In the genomic region with DNA sequence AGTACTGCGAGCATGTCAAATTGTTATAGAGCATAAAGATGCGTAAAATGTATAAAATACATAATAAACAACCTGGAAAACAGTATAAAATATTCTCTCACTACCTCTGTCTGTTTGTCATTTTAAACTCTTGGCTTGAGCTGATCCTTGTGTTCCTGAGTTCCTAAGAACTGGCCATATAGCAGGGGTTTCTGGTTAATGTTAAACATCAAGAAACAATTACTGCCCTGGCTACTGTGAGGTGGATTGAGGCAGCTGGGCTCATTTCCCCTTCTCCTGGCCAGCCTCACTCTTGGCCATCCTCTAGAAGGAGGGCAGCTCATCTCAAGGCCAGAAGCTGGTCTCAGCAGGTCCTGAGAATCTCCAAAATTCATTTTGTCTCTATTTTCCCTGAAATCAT, we compare ENCODE assay signal across 23 cellular contexts.
DNase-seq lines count a peak whose midpoint lies in the region; ATAC-seq and TF ChIP-seq lines count a peak whose summit lies in the region.
"Had no signal": no experiment of that assay in that cellular context is flagged by ENCODE, and none has a peak within 500 bp of the region (broad histone marks: within the 10 kb centered on the region; RNA-seq: fewer than 3 reads in every experiment).

No MANE protein-coding gene starts in this region.

- no peak overlapping the region for H3K14ac ChIP-seq in IMR-90 (replicated peaks; ENCODE audit: low read depth, low read length)

- no peak overlapping the region for H2BK5ac ChIP-seq in IMR-90 (ENCODE audit: low read depth, low read length, poor library complexity, severe bottlenecking)

- H2AFZ ChIP-seq in IMR-90 (replicated peaks; ENCODE audit: low read length, poor library complexity) (no peak overlapping the region), neural progenitor cell (replicated peaks) (no peak overlapping the region)
- H2AFZ ChIP-seq: GM23248 had no signal

- no peak overlapping the region for H3K27ac ChIP-seq in IMR-90 (ENCODE audit: insufficient read depth, low read length)
- peak overlapping the region; percentile 63 for H3K27ac ChIP-seq in rectal smooth muscle tissue (ENCODE audit: low read depth, low read length)
- H3K27ac ChIP-seq in neural progenitor cell = no peak overlapping the region
- H3K27ac ChIP-seq: BLaER1 treated with 17β-estradiol and CSF1 and Interleukin-3, amounts not matched to agents 10 nM and 100 nM; GM23248 had no signal

- no peak overlapping the region for H3K4me3 ChIP-seq in IMR-90 (ENCODE audit: insufficient read depth, low read depth, low read length)
- H3K4me3 ChIP-seq in rectal smooth muscle tissue (ENCODE audit: low read length) = no peak overlapping the region
- no peak overlapping the region for H3K4me3 ChIP-seq in neural progenitor cell
- H3K4me3 ChIP-seq: A549; BLaER1 treated with 17β-estradiol and CSF1 and Interleukin-3, amounts not matched to agents 10 nM and 100 nM; GM12878; GM23248 had no signal

- H3K79me1 ChIP-seq in IMR-90 (ENCODE audit: low read depth in 1 of 2, low read length in 2 of 2) = no peaks in the 10 kb centered on the region

- peaks cover 5% of the 10 kb centered on the region for H3K4me1 ChIP-seq in IMR-90 (ENCODE audit: control insufficient read depth, insufficient read depth, low read length)
- no peaks in the 10 kb centered on the region for H3K4me1 ChIP-seq in rectal smooth muscle tissue (ENCODE audit: control insufficient read depth, insufficient read depth, low read length)
- no peaks in the 10 kb centered on the region for H3K4me1 ChIP-seq in neural progenitor cell
- H3K4me1 ChIP-seq: BE2C; BLaER1 treated with 17β-estradiol and CSF1 and Interleukin-3, amounts not matched to agents 10 nM and 100 nM had no signal

- no TSS peak for BruUV-seq in IMR-90 (replicated peaks; lab: Mats Ljungman, UMichigan)

- no peak overlapping the region for H2AK9ac ChIP-seq in IMR-90 (replicated peaks; ENCODE audit: low read depth, low read length, poor library complexity)

- TF ChIP-seq RAD21 in IMR-90 (IDR thresholded peaks at IDR 0.05; ENCODE audit: low read length) = no peak

- H3K27me3 ChIP-seq in IMR-90 (ENCODE audit: control insufficient read depth, insufficient read depth, low read length) = no peaks in the 10 kb centered on the region
- no peaks in the 10 kb centered on the region for H3K27me3 ChIP-seq in rectal smooth muscle tissue (ENCODE audit: control insufficient read depth, insufficient read depth, low read length)
- H3K27me3 ChIP-seq in neural progenitor cell = no peaks in the 10 kb centered on the region
- H3K27me3 ChIP-seq: BE2C; BLaER1 treated with 17β-estradiol and CSF1 and Interleukin-3, amounts not matched to agents 10 nM and 100 nM had no signal

- POLR2A ChIA-PET in IMR-90 (lab: Charles Lee; ENCODE audit: unreplicated experiment) = no interaction called here

- peak overlapping the region; percentile 22; the same call in 1 of the 2 replicates for H2BK120ac ChIP-seq in IMR-90 (ENCODE audit: low read depth, low read length)

- TF ChIP-seq CTCF in IMR-90 (conservative IDR thresholded peaks at IDR 0.05; ENCODE audit: low read depth, low read length) = no peak
- no peak for TF ChIP-seq CTCF in neural progenitor cell (IDR thresholded peaks at IDR 0.05)

- H3K23ac ChIP-seq in IMR-90 (ENCODE audit: low read depth, low read length) = no peak overlapping the region

- 0 out of 2 replicates have a peak overlapping the region, but pooled peaks have one; percentile 34 for H3K4ac ChIP-seq in IMR-90 (ENCODE audit: low read depth, low read length)

- peaks cover 5% of the 10 kb centered on the region for H3K9me1 ChIP-seq in IMR-90 (ENCODE audit: insufficient read depth, low read length)

- H3K9me3 Mint-ChIP-seq in neural progenitor cell = no peaks in the 10 kb centered on the region
- H3K9me3 Mint-ChIP-seq: CD4-positive, alpha-beta T cell; CD8-positive, alpha-beta memory T cell had no signal

- H4K91ac ChIP-seq in IMR-90 (ENCODE audit: insufficient read depth, low read depth, low read length) = no peak overlapping the region; the same call in 1 of the 2 replicates

- H4K8ac ChIP-seq in IMR-90 (ENCODE audit: low read depth in 2 of 2, low read length in 2 of 2) = no peak overlapping the region

- H3K36me3 Mint-ChIP-seq in neural progenitor cell = no peaks in the 10 kb centered on the region
- H3K36me3 Mint-ChIP-seq: CD14-positive monocyte; CD8-positive, alpha-beta memory T cell had no signal

- dilution Hi-C loops in IMR-90 (cut with HindIII; ENCODE audit: low sequenced_read_pairs, unreplicated experiment) = no loop called here

- peaks cover 12% of the 10 kb centered on the region for H3K4me1 Mint-ChIP-seq in neural progenitor cell
- H3K4me1 Mint-ChIP-seq: CD14-positive monocyte; CD8-positive, alpha-beta memory T cell had no signal

- peaks cover 3% of the 10 kb centered on the region for H3K27me3 Mint-ChIP-seq in neural progenitor cell (ENCODE audit: insufficient read depth, low read depth)

- TF ChIP-seq POLR2A in IMR-90 (IDR thresholded peaks at IDR 0.05; ENCODE audit: low read depth, low read length) = no peak

- no peak overlapping the region for H3K4me3 Mint-ChIP-seq in neural progenitor cell
- H3K4me3 Mint-ChIP-seq: CD14-positive monocyte; CD4-positive, alpha-beta T cell; CD8-positive, alpha-beta memory T cell had no signal

- no peak overlapping the region for H2BK15ac ChIP-seq in IMR-90 (ENCODE audit: low read depth, low read length)

- no peaks in the 10 kb centered on the region for H3F3A ChIP-seq in neural progenitor cell (ENCODE audit: low read depth)

- no peak for DNase-seq in IMR-90
- peak; percentile 25 for DNase-seq in left kidney (ENCODE audit: low read depth, low spot score)
- no peak for DNase-seq in neural progenitor cell (ENCODE audit: low spot score)
- no peak for DNase-seq in activated CD4-positive, alpha-beta T cell treated with anti-CD3 and anti-CD28 coated beads, Interleukin-2, amount 50 U/mL, for 1 hour
- DNase-seq: 8988T; ACHN; AML-193; BE2C; CD4-positive, alpha-beta T cell; CD8-positive, alpha-beta memory T cell; DMS 273 treated with DMSO at 0.1 percent for 48 hours; DMS79; EL; GDM1; GM23248; H7; HCEC 1CT had no signal

- H2AK5ac ChIP-seq in IMR-90 (ENCODE audit: low read depth, low read length) = no peak overlapping the region

- CTCF ChIA-PET in IMR-90 (lab: Yijun Ruan, JAX) = no interaction called here

- H3K9ac ChIP-seq in IMR-90 (ENCODE audit: low read depth, low read length) = no peak overlapping the region
- no peak overlapping the region for H3K9ac ChIP-seq in rectal smooth muscle tissue (ENCODE audit: low read length)
- no peak overlapping the region for H3K9ac ChIP-seq in neural progenitor cell
- H3K9ac ChIP-seq: BLaER1 treated with 17β-estradiol and CSF1 and Interleukin-3, amounts not matched to agents 10 nM and 100 nM; GM23248 had no signal

- H3K18ac ChIP-seq in IMR-90 (ENCODE audit: low read depth, low read length) = peak overlapping the region; percentile 92

- H3K4me2 ChIP-seq in IMR-90 (ENCODE audit: low read depth, low read length) (no peak overlapping the region), neural progenitor cell (no peak overlapping the region)
- H3K4me2 ChIP-seq: A549; BLaER1 treated with 17β-estradiol and CSF1 and Interleukin-3, amounts not matched to agents 10 nM and 100 nM had no signal

- WGBS in IMR-90 (ENCODE audit: extremely low coverage in 2 of 2, insufficient read length in 1 of 2), 2 experiments = no CpG with 5 or more reads among the region's 2 CpGs

- H4K20me1 ChIP-seq in IMR-90 (ENCODE audit: insufficient read depth, low read length) (no peaks in the 10 kb centered on the region), neural progenitor cell (ENCODE audit: low read depth) (no peaks in the 10 kb centered on the region)
- H4K20me1 ChIP-seq: BLaER1 treated with 17β-estradiol and CSF1 and Interleukin-3, amounts not matched to agents 10 nM and 100 nM had no signal

- H3K9me3 ChIP-seq in IMR-90 (ENCODE audit: control insufficient read depth, insufficient read depth, low read length) (no peaks in the 10 kb centered on the region), neural progenitor cell (ENCODE audit: low read depth) (no peaks in the 10 kb centered on the region)
- H3K9me3 ChIP-seq: A549; BE2C; BLaER1 treated with 17β-estradiol and CSF1 and Interleukin-3, amounts not matched to agents 10 nM and 100 nM had no signal

- H3K79me2 ChIP-seq in neural progenitor cell (ENCODE audit: low read depth) = no peaks in the 10 kb centered on the region

- no peak for ATAC-seq in IMR-90 (ENCODE audit: low read depth)
- ATAC-seq in GM21717 (IDR thresholded peaks at IDR 0.05; ENCODE audit: unreplicated experiment) = no peak
- ATAC-seq: A549, GM12878 had no signal

- H3K36me3 ChIP-seq in IMR-90 (ENCODE audit: control insufficient read depth, insufficient read depth, low read length) (no peaks in the 10 kb centered on the region), rectal smooth muscle tissue (ENCODE audit: control insufficient read depth, insufficient read depth, low read length) (no peaks in the 10 kb centered on the region), neural progenitor cell (no peaks in the 10 kb centered on the region)
- H3K36me3 ChIP-seq: BE2C; BLaER1 treated with 17β-estradiol and CSF1 and Interleukin-3, amounts not matched to agents 10 nM and 100 nM had no signal

- in situ Hi-C loops in IMR-90 (cut with MboI; ENCODE audit: low sequenced_read_pairs) = loop anchor here (25.0 kb wide), 1 partner anchor 1300 kb away; a partner anchor contains a TSS

- H3K27ac Mint-ChIP-seq in neural progenitor cell = no peak overlapping the region
- H3K27ac Mint-ChIP-seq: CD14-positive monocyte; CD4-positive, alpha-beta T cell; CD8-positive, alpha-beta memory T cell had no signal

- H2BK20ac ChIP-seq in IMR-90 (ENCODE audit: low read depth, low read length) = peak overlapping the region; percentile 69

- peak overlapping the region; percentile 86; the same call in 1 of the 2 replicates for H4K5ac ChIP-seq in IMR-90 (ENCODE audit: low read depth, low read length)

- no peak overlapping the region for H3K56ac ChIP-seq in IMR-90 (ENCODE audit: extremely low read depth, insufficient read depth, low read length)

- intact Hi-C loops in IMR-90 (cut with micrococcal nuclease) = loop anchor here (10.0 kb wide), 1 partner anchor 122 kb away; no protein-coding TSS in a partner anchor

TF ChIP-seq in IMR-90, 13 proteins besides CTCF, POLR2A, EP300 and RAD21 (continues in another document):
- TF ChIP-seq BHLHE40 (IDR thresholded peaks at IDR 0.05; ENCODE audit: low read depth, low read length) (no peak), NFE2L2 (IDR thresholded peaks at IDR 0.05; ENCODE audit: low read depth, low read length) (no peak), MAFK (IDR thresholded peaks at IDR 0.05; ENCODE audit: low read depth, low read length) (no peak), MAZ (IDR thresholded peaks at IDR 0.05; ENCODE audit: borderline replicate concordance, low read depth, low read length) (no peak), SMC3 (IDR thresholded peaks at IDR 0.05; ENCODE audit: low read depth, low read length) (no peak)
- TF ChIP-seq, protein P1, sequence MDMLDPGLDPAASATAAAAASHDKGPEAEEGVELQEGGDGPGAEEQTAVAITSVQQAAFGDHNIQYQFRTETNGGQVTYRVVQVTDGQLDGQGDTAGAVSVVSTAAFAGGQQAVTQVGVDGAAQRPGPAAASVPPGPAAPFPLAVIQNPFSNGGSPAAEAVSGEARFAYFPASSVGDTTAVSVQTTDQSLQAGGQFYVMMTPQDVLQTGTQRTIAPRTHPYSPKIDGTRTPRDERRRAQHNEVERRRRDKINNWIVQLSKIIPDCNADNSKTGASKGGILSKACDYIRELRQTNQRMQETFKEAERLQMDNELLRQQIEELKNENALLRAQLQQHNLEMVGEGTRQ (IDR thresholded peaks at IDR 0.05; ENCODE audit: low read depth, low read length) = no peak
